Comparison of ENCODE assay signal across 13 cellular contexts in the genomic region with DNA sequence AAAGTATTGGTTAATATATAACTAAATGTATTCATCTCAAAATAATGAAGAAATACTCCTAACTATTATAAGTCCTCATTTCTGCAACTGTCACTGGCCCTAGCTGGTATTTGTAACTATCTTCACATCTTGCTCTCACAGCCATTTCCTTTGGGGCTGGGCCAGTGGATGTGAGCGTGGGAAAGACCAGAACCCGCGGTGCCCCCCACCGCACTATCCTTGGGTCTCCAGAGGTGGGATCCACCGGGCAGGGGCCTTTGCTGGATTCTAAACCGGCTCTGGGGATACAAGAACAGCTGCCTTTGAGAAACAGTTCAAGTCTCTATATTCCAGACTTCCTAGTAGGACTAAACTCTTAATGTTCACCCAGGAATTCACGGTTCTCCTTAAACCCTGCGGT. TPM values are rescaled to one million over a fixed set of nuclear protein-coding genes. Genes with fewer than 3 reads are reported as not detected.
DNase-seq lines count a peak whose midpoint lies in the region; ATAC-seq and TF ChIP-seq lines count a peak whose summit lies in the region.
"Not testable (repeated sequence)": the region's sequence is repeated elsewhere in the genome, so short reads cannot be mapped to it uniquely, and the experiment has no call there.
"Had no signal": no experiment of that assay in that cellular context is flagged by ENCODE, and none has a peak within 500 bp of the region (broad histone marks: within the 10 kb centered on the region; RNA-seq: fewer than 3 reads in every experiment).

No MANE protein-coding gene starts in this region.

- H3K4me3 Mint-ChIP-seq in CD4-positive, alpha-beta memory T cell: peak overlapping the region in 4 of 8 donors; percentile 17 to 61 (median 56)
- not testable (repeated sequence) for H3K4me3 Mint-ChIP-seq in activated CD4-positive, alpha-beta T cell treated with anti-CD3 and anti-CD28 coated beads, Interleukin-2, amount 10 ng/mL, durations not matched to agents 24 days and 14 days; activated naive CD8-positive, alpha-beta T cell treated with anti-CD3 and anti-CD28 coated beads, Interleukin-2, amount 50 U/mL, for 24 hours; stimulated activated memory B cell treated with anti-CD40 and anti-IgM and Interleukin-4, amounts not matched to agents 10 μg/mL and 1 μg/mL and 100 μg/mL, for 72 hours
- H3K4me3 Mint-ChIP-seq in naive thymus-derived CD8-positive, alpha-beta T cell: peak overlapping the region in 9 of 10 donors; percentile 19 to 68 (median 41)

- H3K9me3 ChIP-seq in CD4-positive, alpha-beta memory T cell (ENCODE audit: control insufficient read depth in 1 of 2, low read length in 2 of 2): not testable (repeated sequence)

- not testable (repeated sequence) for H3K27ac ChIP-seq in CD4-positive, alpha-beta memory T cell (ENCODE audit: low read depth, low read length)

- H3K36me3 Mint-ChIP-seq in CD4-positive, alpha-beta memory T cell; activated CD4-positive, alpha-beta T cell treated with anti-CD3 and anti-CD28 coated beads, Interleukin-2, amount 10 ng/mL, durations not matched to agents 24 days and 14 days (ENCODE audit: low read depth); activated naive CD8-positive, alpha-beta T cell treated with anti-CD3 and anti-CD28 coated beads, Interleukin-2, amount 50 U/mL, for 24 hours (ENCODE audit: low read depth); naive thymus-derived CD8-positive, alpha-beta T cell; stimulated activated memory B cell treated with anti-CD40 and anti-IgM and Interleukin-4, amounts not matched to agents 10 μg/mL and 1 μg/mL and 100 μg/mL, for 72 hours: not testable (repeated sequence)

- H3K4me1 ChIP-seq in CD4-positive, alpha-beta memory T cell (ENCODE audit: insufficient read depth, low read length): not testable (repeated sequence)

- not testable (repeated sequence) for H3K4me3 ChIP-seq in CD4-positive, alpha-beta memory T cell (ENCODE audit: low read length in 2 of 2)

- not testable (repeated sequence) for DNase-seq in CD4-positive, alpha-beta memory T cell; activated CD4-positive, alpha-beta T cell treated with anti-CD3 and anti-CD28 coated beads, Interleukin-2, amount 10 ng/mL, durations not matched to agents 24 days and 14 days; activated naive CD8-positive, alpha-beta T cell treated with anti-CD3 and anti-CD28 coated beads, Interleukin-2, amount 50 U/mL, for 24 hours; naive thymus-derived CD8-positive, alpha-beta T cell
- DNase-seq in GM20000 (ENCODE audit: low spot score) (peak; percentile 0), iPS-NIHi7 (ENCODE audit: extremely low spot score) (peak; percentile 0)

- POLR2A ChIA-PET in CD4-positive, alpha-beta memory T cell (lab: Charles Lee; ENCODE audit: partially characterized antibody); naive thymus-derived CD8-positive, alpha-beta T cell (lab: Charles Lee): not testable (repeated sequence)

- H3K4me1 Mint-ChIP-seq in CD4-positive, alpha-beta memory T cell: peaks cover 18 to 55% (median 33%) of the 10 kb centered on the region in 4 donors
- H3K4me1 Mint-ChIP-seq in activated CD4-positive, alpha-beta T cell treated with anti-CD3 and anti-CD28 coated beads, Interleukin-2, amount 10 ng/mL, durations not matched to agents 24 days and 14 days: peaks cover 28% of the 10 kb centered on the region
- H3K4me1 Mint-ChIP-seq in activated naive CD8-positive, alpha-beta T cell treated with anti-CD3 and anti-CD28 coated beads, Interleukin-2, amount 50 U/mL, for 24 hours: peaks cover 25% of the 10 kb centered on the region
- peaks cover 14 to 46% (median 38%) of the 10 kb centered on the region in 4 donors for H3K4me1 Mint-ChIP-seq in naive thymus-derived CD8-positive, alpha-beta T cell
- H3K4me1 Mint-ChIP-seq in stimulated activated memory B cell treated with anti-CD40 and anti-IgM and Interleukin-4, amounts not matched to agents 10 μg/mL and 1 μg/mL and 100 μg/mL, for 72 hours: peaks cover 25% of the 10 kb centered on the region

- ATAC-seq in activated naive CD8-positive, alpha-beta T cell treated with anti-CD3 and anti-CD28 coated beads, Interleukin-2, amount 50 U/mL, for 24 hours; naive thymus-derived CD8-positive, alpha-beta T cell; stimulated activated memory B cell treated with anti-CD40 and anti-IgM and Interleukin-4, amounts not matched to agents 10 μg/mL and 1 μg/mL and 100 μg/mL, for 72 hours: not testable (repeated sequence)

- H3K9me3 Mint-ChIP-seq in CD4-positive, alpha-beta memory T cell; activated CD4-positive, alpha-beta T cell treated with anti-CD3 and anti-CD28 coated beads, Interleukin-2, amount 10 ng/mL, durations not matched to agents 24 days and 14 days; activated naive CD8-positive, alpha-beta T cell treated with anti-CD3 and anti-CD28 coated beads, Interleukin-2, amount 50 U/mL, for 24 hours; naive thymus-derived CD8-positive, alpha-beta T cell; stimulated activated memory B cell treated with anti-CD40 and anti-IgM and Interleukin-4, amounts not matched to agents 10 μg/mL and 1 μg/mL and 100 μg/mL, for 72 hours: not testable (repeated sequence)

- not testable (repeated sequence) for H3K27me3 Mint-ChIP-seq in CD4-positive, alpha-beta memory T cell; activated CD4-positive, alpha-beta T cell treated with anti-CD3 and anti-CD28 coated beads, Interleukin-2, amount 10 ng/mL, durations not matched to agents 24 days and 14 days; activated naive CD8-positive, alpha-beta T cell treated with anti-CD3 and anti-CD28 coated beads, Interleukin-2, amount 50 U/mL, for 24 hours; naive thymus-derived CD8-positive, alpha-beta T cell; stimulated activated memory B cell treated with anti-CD40 and anti-IgM and Interleukin-4, amounts not matched to agents 10 μg/mL and 1 μg/mL and 100 μg/mL, for 72 hours

- not testable (repeated sequence) for H3K36me3 ChIP-seq in CD4-positive, alpha-beta memory T cell (ENCODE audit: insufficient read depth, low read length)

- peak overlapping the region in 6 of 7 donors; percentile 9 to 89 (median 68) for H3K27ac Mint-ChIP-seq in CD4-positive, alpha-beta memory T cell
- peak overlapping the region; percentile 37 for H3K27ac Mint-ChIP-seq in activated CD4-positive, alpha-beta T cell treated with anti-CD3 and anti-CD28 coated beads, Interleukin-2, amount 10 ng/mL, durations not matched to agents 24 days and 14 days
- peak overlapping the region; percentile 39 for H3K27ac Mint-ChIP-seq in activated naive CD8-positive, alpha-beta T cell treated with anti-CD3 and anti-CD28 coated beads, Interleukin-2, amount 50 U/mL, for 24 hours
- H3K27ac Mint-ChIP-seq in naive thymus-derived CD8-positive, alpha-beta T cell: peak overlapping the region; percentile 40 to 89 (median 80)
- peak overlapping the region; percentile 49 for H3K27ac Mint-ChIP-seq in stimulated activated memory B cell treated with anti-CD40 and anti-IgM and Interleukin-4, amounts not matched to agents 10 μg/mL and 1 μg/mL and 100 μg/mL, for 72 hours

- intact Hi-C loops in CD4-positive, alpha-beta memory T cell (cut with micrococcal nuclease); activated CD4-positive, alpha-beta T cell treated with anti-CD3 and anti-CD28 coated beads, Interleukin-2, amount 10 ng/mL, durations not matched to agents 24 days and 14 days (cut with micrococcal nuclease): not testable (repeated sequence)

- not testable (repeated sequence) for H3K27me3 ChIP-seq in CD4-positive, alpha-beta memory T cell (ENCODE audit: insufficient read depth, low read length)

- TF ChIP-seq CTCF in GM20000 (IDR thresholded peaks at IDR 0.05; ENCODE audit: extremely low read depth, missing control alignments): not testable (repeated sequence)

- CTCF ChIA-PET in CD4-positive, alpha-beta memory T cell (lab: Charles Lee; ENCODE audit: partially characterized antibody): not testable (repeated sequence)

RNA-seq across cellular contexts. Expression of gene PPIAL4C, which starts 54.8 kb away (rescaled TPM):
- total RNA-seq in CD4-positive, alpha-beta memory T cell: 1 to 10 TPM in 1 of 2 experiments, not detected in 1; 3.4 TPM
- under 1 TPM in 1 of 2 donors, not detected in 1; 0.68 TPM for polyA plus RNA-seq in CD4-positive, alpha-beta memory T cell
- not detected in 2 replicates for total RNA-seq in activated CD4-positive, alpha-beta T cell treated with anti-CD3 and anti-CD28 coated beads, Interleukin-2, amount 10 ng/mL, durations not matched to agents 24 days and 14 days
- total RNA-seq in naive thymus-derived CD8-positive, alpha-beta T cell: 1 to 10 TPM; 2.7 to 3.6 TPM
- not detected for polyA plus RNA-seq in naive thymus-derived CD8-positive, alpha-beta T cell
- total RNA-seq: Caco-2, G401, GM23338, LHCN-M2 had no signal
- polyA plus RNA-seq: GM23338, K562, SK-N-SH had no signal
